Comparison of ENCODE assay signal across 8 cellular contexts in genomic region chr2:6773007-6773693, GRCh38.
A peak's percentile ranks its signal among the peaks of the same experiment; 100 is the strongest.
DNase-seq lines count a peak whose midpoint lies in the region; ATAC-seq and TF ChIP-seq lines count a peak whose summit lies in the region.

No MANE protein-coding gene starts in this region.

- H3K9me3 ChIP-seq in naive thymus-derived CD4-positive, alpha-beta T cell (ENCODE audit: control insufficient read depth in 2 of 3, low read length in 3 of 3): no peaks in the 10 kb centered on the region

- peaks cover 4% of the 10 kb centered on the region for H3K9me3 Mint-ChIP-seq in endothelial cell (ENCODE audit: unreplicated experiment)
- no peaks in the 10 kb centered on the region for H3K9me3 Mint-ChIP-seq in naive thymus-derived CD4-positive, alpha-beta T cell
- H3K9me3 Mint-ChIP-seq in stimulated activated naive B cell treated with anti-CD40 and anti-IgM and Interleukin-4, amounts not matched to agents 10 μg/mL and 1 μg/mL and 100 μg/mL, for 72 hours: no peaks in the 10 kb centered on the region

- no peak overlapping the region for H3K4me3 Mint-ChIP-seq in endothelial cell (ENCODE audit: unreplicated experiment)
- peak overlapping the region in 4 of 10 donors; percentile 30 to 52 (median 42) for H3K4me3 Mint-ChIP-seq in naive thymus-derived CD4-positive, alpha-beta T cell
- H3K4me3 Mint-ChIP-seq in stimulated activated naive B cell treated with anti-CD40 and anti-IgM and Interleukin-4, amounts not matched to agents 10 μg/mL and 1 μg/mL and 100 μg/mL, for 72 hours: peak overlapping the region in 1 of 2 donors; percentile 39

- intact Hi-C loops in naive thymus-derived CD4-positive, alpha-beta T cell (cut with micrococcal nuclease): loop anchor here in 1 of 2 donors (10.0 kb wide), 1 partner anchor 92 kb away; the partner anchor contains the start of gene CMPK2

- H3K27ac ChIP-seq in naive thymus-derived CD4-positive, alpha-beta T cell (ENCODE audit: low read depth, low read length): no peak overlapping the region

- H3K4me1 Mint-ChIP-seq in endothelial cell (ENCODE audit: unreplicated experiment): peaks cover 2% of the 10 kb centered on the region
- H3K4me1 Mint-ChIP-seq in naive thymus-derived CD4-positive, alpha-beta T cell: peaks cover 0 to 15% (median 5%) of the 10 kb centered on the region in 7 donors
- peaks cover 4 to 5% of the 10 kb centered on the region in 2 donors for H3K4me1 Mint-ChIP-seq in stimulated activated naive B cell treated with anti-CD40 and anti-IgM and Interleukin-4, amounts not matched to agents 10 μg/mL and 1 μg/mL and 100 μg/mL, for 72 hours

- no peaks in the 10 kb centered on the region for H3K36me3 ChIP-seq in naive thymus-derived CD4-positive, alpha-beta T cell (ENCODE audit: control insufficient read depth in 2 of 3, insufficient read depth in 3 of 3, low read length in 3 of 3)

- CTCF ChIA-PET in naive thymus-derived CD4-positive, alpha-beta T cell (lab: Charles Lee): interaction anchor here (0.7 to 0.9 kb wide), 2 partner anchors 12 to 16 kb away, joined by 3 to 4 read pairs; no protein-coding TSS in a partner anchor

- no peak overlapping the region for H3K27ac Mint-ChIP-seq in endothelial cell (ENCODE audit: unreplicated experiment)
- no peak overlapping the region for H3K27ac Mint-ChIP-seq in naive thymus-derived CD4-positive, alpha-beta T cell
- H3K27ac Mint-ChIP-seq in stimulated activated naive B cell treated with anti-CD40 and anti-IgM and Interleukin-4, amounts not matched to agents 10 μg/mL and 1 μg/mL and 100 μg/mL, for 72 hours: no peak overlapping the region

- peak; percentile 93 for TF ChIP-seq CTCF in endothelial cell (IDR thresholded peaks at IDR 0.05; ENCODE audit: unreplicated experiment)

- H3K4me1 ChIP-seq in naive thymus-derived CD4-positive, alpha-beta T cell (ENCODE audit: control insufficient read depth in 2 of 2, insufficient read depth in 2 of 2, low read length in 2 of 2): peaks cover 0 to 6% of the 10 kb centered on the region in 2 donors

- DNase-seq in CMK (ENCODE audit: low read depth) (peak; percentile 11), NCI-H69 (lab: John Stamatoyannopoulos, UW) (peak; percentile 67), endothelial cell (ENCODE audit: low spot score) (peak; percentile 87)
- peak; percentile 28 to 38 for DNase-seq in activated CD8-positive, alpha-beta memory T cell treated with anti-CD3 and anti-CD28 coated beads for 4 hours (ENCODE audit: low read depth in 2 of 2)
- DNase-seq in naive thymus-derived CD4-positive, alpha-beta T cell: peak; percentile 31 to 82 (median 60)
- peak; percentile 60 for DNase-seq in stimulated activated naive B cell treated with anti-CD40 and anti-IgM and Interleukin-4, amounts not matched to agents 10 μg/mL and 1 μg/mL and 100 μg/mL, for 72 hours

- H3K27me3 ChIP-seq in naive thymus-derived CD4-positive, alpha-beta T cell (ENCODE audit: control insufficient read depth in 2 of 2, insufficient read depth in 2 of 2, low read length in 2 of 2): no peaks in the 10 kb centered on the region

- H3K27me3 Mint-ChIP-seq in endothelial cell (ENCODE audit: unreplicated experiment): peaks cover 1% of the 10 kb centered on the region
- H3K27me3 Mint-ChIP-seq in naive thymus-derived CD4-positive, alpha-beta T cell: peaks cover 17 to 33% (median 25%) of the 10 kb centered on the region in 5 donors
- H3K27me3 Mint-ChIP-seq in stimulated activated naive B cell treated with anti-CD40 and anti-IgM and Interleukin-4, amounts not matched to agents 10 μg/mL and 1 μg/mL and 100 μg/mL, for 72 hours: peaks cover 24 to 28% of the 10 kb centered on the region in 2 donors

- H3K4me3 ChIP-seq in naive thymus-derived CD4-positive, alpha-beta T cell (ENCODE audit: low read length): no peak overlapping the region

- ATAC-seq in GM19372 (IDR thresholded peaks at IDR 0.05; ENCODE audit: low read depth, unreplicated experiment) (peak; percentile 88), HG03439 (IDR thresholded peaks at IDR 0.05; ENCODE audit: unreplicated experiment) (peak; percentile 95)
- ATAC-seq in naive thymus-derived CD4-positive, alpha-beta T cell: peak; percentile 83
- ATAC-seq in stimulated activated naive B cell treated with anti-CD40 and anti-IgM and Interleukin-4, amounts not matched to agents 10 μg/mL and 1 μg/mL and 100 μg/mL, for 72 hours (replicated peaks): peak; percentile 91 to 94

- H3K36me3 Mint-ChIP-seq in endothelial cell (ENCODE audit: low read depth, unreplicated experiment): no peaks in the 10 kb centered on the region
- no peaks in the 10 kb centered on the region for H3K36me3 Mint-ChIP-seq in naive thymus-derived CD4-positive, alpha-beta T cell
- H3K36me3 Mint-ChIP-seq in stimulated activated naive B cell treated with anti-CD40 and anti-IgM and Interleukin-4, amounts not matched to agents 10 μg/mL and 1 μg/mL and 100 μg/mL, for 72 hours: no peaks in the 10 kb centered on the region

- POLR2A ChIA-PET in naive thymus-derived CD4-positive, alpha-beta T cell (lab: Charles Lee): no interaction called here

Comparison
In these comparisons a context has a peak if more than half of its experiments do, and no peak if none do; other contexts are left out.
1. DNase-seq: peak in every context shown above with its lines; median percentile 87 in endothelial cell; 67 in NCI-H69; 60 in naive thymus-derived CD4-positive, alpha-beta T cell; 60 in stimulated activated naive B cell treated with anti-CD40 and anti-IgM and Interleukin-4, amounts not matched to agents 10 μg/mL and 1 μg/mL and 100 μg/mL, for 72 hours; 33 in activated CD8-positive, alpha-beta memory T cell treated with anti-CD3 and anti-CD28 coated beads for 4 hours; 11 in CMK.